Comparison of ENCODE assay signal across 12 cellular contexts in genomic region chr4:37717575-37717974, GRCh38. TPM values are rescaled to one million over a fixed set of nuclear protein-coding genes. Genes with fewer than 3 reads are reported as not detected.
A peak's percentile ranks its signal among the peaks of the same experiment; 100 is the strongest.
DNase-seq lines count a peak whose midpoint lies in the region; ATAC-seq, FAIRE-seq and TF ChIP-seq lines count a peak whose summit lies in the region.
"Had no signal": no experiment of that assay in that cellular context is flagged by ENCODE, and none has a peak within 500 bp of the region (broad histone marks: within the 10 kb centered on the region; RNA-seq: fewer than 3 reads in every experiment).

No MANE protein-coding gene starts in this region.

- POLR2A ChIA-PET in K562 (lab: Yijun Ruan, JAX), result interaction anchor here (0.7 kb wide), 1 partner anchor 11 kb away, joined by 3 read pairs; no protein-coding TSS in a partner anchor

- H3K9me3 ChIP-seq in K562 (replicated peaks; ENCODE audit: control insufficient read depth, insufficient read depth, low read depth, low read length), result no peaks in the 10 kb centered on the region
- H3K9me3 ChIP-seq in mucosa of descending colon, result no peaks in the 10 kb centered on the region

- FAIRE-seq in K562 (lab: Jason Lieb, UNC), result no peak

- no peaks in the 10 kb centered on the region for H4K20me1 ChIP-seq in K562 (replicated peaks; ENCODE audit: control insufficient read depth, insufficient read depth, low read length)

- TF ChIP-seq CTCF in K562 (IDR thresholded peaks at IDR 0.05 in 2 of 3, conservative IDR thresholded peaks at IDR 0.05 in 1 of 3; ENCODE audit: insufficient read depth in 2 of 3, low read depth in 1 of 3, low read length in 3 of 3), result no peak
- TF ChIP-seq CTCF in mucosa of descending colon (IDR thresholded peaks at IDR 0.05), result no peak

- no peak overlapping the region for H3K9ac ChIP-seq in K562 (ENCODE audit: insufficient read depth in 1 of 2, low read depth in 2 of 2, low read length in 2 of 2)

- H3K4me3 ChIP-seq in K562 (no peak overlapping the region), mucosa of descending colon (no peak overlapping the region)

- no peak for TF ChIP-seq RAD21 in K562 (CRISPR knock-in tag; conservative IDR thresholded peaks at IDR 0.05 in 1 of 2, IDR thresholded peaks at IDR 0.05 in 1 of 2)

- no peak for TF ChIP-seq POLR2A in K562 (conservative IDR thresholded peaks at IDR 0.05)

- TF ChIP-seq EP300 in K562 (IDR thresholded peaks at IDR 0.05; ENCODE audit: low read length), result no peak

- no peak; the same call in 2 of the 3 replicates for ATAC-seq in K562
- ATAC-seq in mucosa of descending colon, result no peak
- ATAC-seq in HG03439 (IDR thresholded peaks at IDR 0.05; ENCODE audit: unreplicated experiment), result no peak
- ATAC-seq: naive thymus-derived CD8-positive, alpha-beta T cell had no signal

- peaks cover 3 to 12% of the 10 kb centered on the region in 2 experiments; a peak in 3 of 5 replicates for H3K27me3 ChIP-seq in K562 (ENCODE audit: control insufficient read depth in 2 of 2, insufficient read depth in 2 of 2, low read length in 2 of 2)

- H3K27ac ChIP-seq in K562 (ENCODE audit: extremely low read depth, low read depth, low read length), result no peak overlapping the region

- H3K36me3 ChIP-seq in K562 (ENCODE audit: control insufficient read depth, insufficient read depth, low read length) (no peaks in the 10 kb centered on the region), mucosa of descending colon (ENCODE audit: low read depth) (no peaks in the 10 kb centered on the region)

- CTCF ChIA-PET in K562 (lab: Yijun Ruan, JAX; ENCODE audit: low intra/inter-chr PET ratio), result no interaction called here

- peak overlapping the region; percentile 49; the same call in 1 of the 2 replicates for H3K4me2 ChIP-seq in K562 (ENCODE audit: insufficient read depth, low read length)

- H3K4me1 ChIP-seq in K562 (replicated peaks in 1 of 2; ENCODE audit: control insufficient read depth in 2 of 2, insufficient read depth in 2 of 2, low read length in 2 of 2), result peaks cover 0 to 2% of the 10 kb centered on the region in 2 experiments; a peak in 1 of 5 replicates
- H3K4me1 ChIP-seq in mucosa of descending colon (ENCODE audit: low read depth), result peaks cover 23% of the 10 kb centered on the region

- intact Hi-C loops in K562 (cut with micrococcal nuclease), result no loop called here
- intact Hi-C loops in mucosa of descending colon (cut with DNase I, micrococcal nuclease), result no loop called here

- H3K9me1 ChIP-seq in K562 (ENCODE audit: control insufficient read depth, insufficient read depth, low read length), result no peaks in the 10 kb centered on the region

- in situ Hi-C loops in K562 (cut with MboI), result no loop called here

- DNase-seq in ELR (ENCODE audit: low read depth), result peak; percentile 75
- DNase-seq in LHCN-M2 (ENCODE audit: low read depth), result peak; percentile 84
- DNase-seq in K562 (ENCODE audit: extremely low read depth in 1 of 4, low spot score in 3 of 4), result no peak
- DNase-seq in kidney tubule cell (ENCODE audit: low spot score), result peak; percentile 74
- no peak for DNase-seq in mucosa of descending colon
- DNase-seq in midbrain (lab: John Stamatoyannopoulos, UW), result no peak
- DNase-seq: activated naive CD4-positive, alpha-beta T cell treated with Interleukin-2 at 50 U/mL for 16 hours; DMS79; naive thymus-derived CD8-positive, alpha-beta T cell; NCI-H345; SIG-M5 had no signal

- H2AFZ ChIP-seq in K562 (ENCODE audit: low read depth, low read length), result peak overlapping the region; percentile 48

- no peaks in the 10 kb centered on the region for H3K79me2 ChIP-seq in K562 (ENCODE audit: control insufficient read depth, insufficient read depth, low read length)

- 8% methylated on average over 4 of the region's 4 CpGs for WGBS in K562 (ENCODE audit: insufficient coverage, low coverage, missing lambda C conversion rate)

- BruUV-seq in K562 (replicated peaks; lab: Mats Ljungman, UMichigan), result no TSS peak

TF ChIP-seq in K562, 482 proteins besides CTCF, POLR2A, EP300 and RAD21:
- TF ChIP-seq ARID4B (CRISPR knock-in tag; IDR thresholded peaks at IDR 0.05), result no peak
- TF ChIP-seq THAP7 (CRISPR knock-in tag; IDR thresholded peaks at IDR 0.05), result no peak
- no peak for TF ChIP-seq CREBBP (IDR thresholded peaks at IDR 0.05; ENCODE audit: low read depth, low read length)
- no peak for TF ChIP-seq NFIX (CRISPR knock-in tag; IDR thresholded peaks at IDR 0.05; ENCODE audit: low read depth)
- TF ChIP-seq TCF3 (CRISPR knock-in tag; IDR thresholded peaks at IDR 0.05), result no peak
- TF ChIP-seq PRPF4 (IDR thresholded peaks at IDR 0.05; ENCODE audit: insufficient read depth, low read depth, low read length, poor library complexity, severe bottlenecking), result no peak
- TF ChIP-seq ZC3H11A (IDR thresholded peaks at IDR 0.05; ENCODE audit: low read depth, low read length), result no peak
- no peak for TF ChIP-seq CBX3 (IDR thresholded peaks at IDR 0.05; ENCODE audit: borderline replicate concordance in 1 of 2, low read length in 2 of 2)

RNA-seq across cellular contexts. Expression of gene RELL1, which starts 31.4 kb away (rescaled TPM):
- 40.7 and 47.1 TPM in 2 replicates for total RNA-seq in LHCN-M2 (2014; rRNA removed)
- polyA plus RNA-seq in LHCN-M2 (2012), result 4.9 TPM
- total RNA-seq in K562 (2011; cell fraction: chromatin; rRNA removed; ENCODE audit: low replicate concordance), result 2.9 and 3.0 TPM in 2 replicates
- 2.3 and 4.3 TPM in 2 replicates for total RNA-seq in K562 (2011; cell fraction: nucleolus; rRNA removed)
- 5.0 and 5.3 TPM in 2 replicates for total RNA-seq in K562 (2011; cell fraction: nucleoplasm; rRNA removed)
- total RNA-seq in K562 (2014; rRNA removed), result 3.5 and 4.1 TPM in 2 replicates
- 1.5 and 1.9 TPM in 2 replicates for total RNA-seq in K562 (2014; rRNA removed; fragmentation: Illumina TruSeq; extraction: Trizol)
- total RNA-seq in K562 (2015; rRNA removed; fragmentation: Illumina TruSeq; extraction: Trizol), result 1.8 and 2.0 TPM in 2 replicates
- 2.0 and 2.3 TPM in 2 replicates for total RNA-seq in K562 (2021)
- polyA plus RNA-seq in K562 (2011; rRNA removed), result 0.75 and 1.2 TPM in 2 replicates
- polyA plus RNA-seq in K562 (2011; cell fraction: cytosol; rRNA removed), result 0.73 and 1.2 TPM in 2 replicates
- polyA plus RNA-seq in K562 (2011; cell fraction: nucleus; rRNA removed), result 0.98 and 1.2 TPM in 2 replicates
- 0.48 TPM in 2 replicates for polyA plus RNA-seq in K562 (2012)
- 0.52 and 0.61 TPM in 2 replicates for polyA plus RNA-seq in K562 (2014; fragmentation: Illumina TruSeq; extraction: Trizol)
- polyA plus RNA-seq in K562 (2014; fragmentation: Nextera tagmentation; extraction: Ambion mirVana), result under 1 TPM in 1 of 2 experiments, not detected in 1; 0.06 TPM
- 1.4 and 1.8 TPM in 2 replicates for polyA plus RNA-seq in K562 (2014; rRNA removed)
- polyA minus RNA-seq in K562 (2011; rRNA and poly(A)+ RNA removed), result 3.3 and 3.4 TPM in 2 replicates
- polyA minus RNA-seq in K562 (2011; cell fraction: cytosol; rRNA and poly(A)+ RNA removed), result 1.9 and 2.3 TPM in 2 replicates
- polyA minus RNA-seq in K562 (2011; cell fraction: nucleus; rRNA and poly(A)+ RNA removed), result 1.1 and 1.2 TPM in 2 replicates
- 10 to 100 TPM; 50.5 to 75.2 (median 68.8) TPM for total RNA-seq in mucosa of descending colon

Comparison
In these comparisons a context has a peak if more than half of its experiments do, and no peak if none do; other contexts are left out.
1. DNase-seq: peak in ELR (single experiment), LHCN-M2 (single experiment) and kidney tubule cell (single experiment); none in K562 (0 of 4), mucosa of descending colon (0 of 3) and midbrain (single experiment).